Comparison of ENCODE assay signal across 17 cellular contexts in the genomic region with DNA sequence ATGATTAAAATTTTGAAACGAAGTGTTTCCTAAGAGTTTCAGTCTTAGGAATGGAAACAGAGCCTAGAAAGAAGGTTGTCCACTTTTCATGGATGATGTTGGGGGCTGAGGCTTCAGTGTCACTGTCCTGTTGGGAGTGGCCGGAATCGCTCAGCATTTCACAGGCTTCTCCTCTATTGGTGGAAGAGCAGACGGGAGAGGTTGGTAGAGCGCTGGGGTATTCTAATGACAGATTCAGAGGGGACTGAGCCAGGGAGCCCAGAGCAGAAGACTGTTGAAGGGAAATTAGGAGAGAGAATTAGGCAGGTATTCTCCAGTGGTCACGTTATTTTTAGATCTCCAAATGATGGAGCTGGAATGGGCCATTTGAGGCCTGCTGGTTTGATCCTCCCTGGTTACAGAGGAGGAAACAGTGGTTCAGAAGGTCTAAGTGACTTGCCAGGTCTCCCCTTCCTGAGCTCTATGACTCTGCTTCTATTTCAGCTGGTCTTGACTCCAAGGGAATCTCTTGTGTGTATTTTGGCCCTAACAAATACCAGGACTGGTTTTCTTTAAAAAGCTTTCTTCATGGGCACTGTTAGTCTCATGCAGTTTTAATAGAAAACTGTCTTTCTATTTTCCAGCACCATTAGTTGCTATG. TPM values are rescaled to one million over a fixed set of nuclear protein-coding genes. Genes with fewer than 3 reads are reported as not detected.
DNase-seq lines count a peak whose midpoint lies in the region; ATAC-seq and TF ChIP-seq lines count a peak whose summit lies in the region.
"Had no signal": no experiment of that assay in that cellular context is flagged by ENCODE, and none has a peak within 500 bp of the region (broad histone marks: within the 10 kb centered on the region; RNA-seq: fewer than 3 reads in every experiment).

No MANE protein-coding gene starts in this region.

- TF ChIP-seq EP300 in transverse colon (IDR thresholded peaks at IDR 0.05; ENCODE audit: low read depth): no peak

- no peaks in the 10 kb centered on the region for H3F3A ChIP-seq in GM23338 (replicated peaks; ENCODE audit: low read depth)

- peaks cover under 1% of the 10 kb centered on the region; the same call in 1 of the 3 replicates for H3K9me3 Mint-ChIP-seq in GM23338
- H3K9me3 Mint-ChIP-seq: activated B cell treated with CpG ODN at 0.5 μM for 24 hours had no signal

- TF ChIP-seq CTCF in GM23338 (conservative IDR thresholded peaks at IDR 0.05; ENCODE audit: low read depth in 2 of 2) (no peak), body of pancreas (IDR thresholded peaks at IDR 0.05) (no peak), neutrophil (IDR thresholded peaks at IDR 0.05) (no peak), transverse colon (IDR thresholded peaks at IDR 0.05) (no peak)

- H2AFZ ChIP-seq in ACC112 (ENCODE audit: low read length, unreplicated experiment) (peak overlapping the region; percentile 47), GM23338 (peak overlapping the region; percentile 59; the same call in 1 of the 2 replicates)

- H3K27ac Mint-ChIP-seq in GM23338: no peak overlapping the region
- H3K27ac Mint-ChIP-seq: activated B cell treated with CpG ODN at 0.5 μM for 24 hours; activated naive CD8-positive, alpha-beta T cell treated with anti-CD3 and anti-CD28 coated beads, Interleukin-2, amount 10 ng/mL, durations not matched to agents 7 days and 5 days had no signal

- in situ Hi-C loops in transverse colon (cut with MboI; ENCODE audit: low pct_ligation_motif_present in 1 of 4, low pct_unique_long_range_greater_than_20kb in 1 of 4, low sequenced_read_pairs in 3 of 4): no loop called here

- no peaks in the 10 kb centered on the region for H4K20me1 ChIP-seq in GM23338 (replicated peaks; ENCODE audit: insufficient read depth)

- H3K9me2 ChIP-seq in GM23338 (ENCODE audit: insufficient read depth): no peaks in the 10 kb centered on the region

- H3K79me2 ChIP-seq in ACC112 (ENCODE audit: control insufficient read depth, insufficient read depth, low read length, unreplicated experiment) (no peaks in the 10 kb centered on the region), GM23338 (replicated peaks; ENCODE audit: insufficient read depth) (no peaks in the 10 kb centered on the region)

- no peaks in the 10 kb centered on the region for H3K36me3 ChIP-seq in ACC112 (ENCODE audit: insufficient read depth, low read length)
- no peaks in the 10 kb centered on the region for H3K36me3 ChIP-seq in GM23338 (ENCODE audit: insufficient read depth)
- H3K36me3 ChIP-seq in body of pancreas (replicated peaks in 1 of 2; ENCODE audit: insufficient read depth in 1 of 2, low read depth in 2 of 2): no peaks in the 10 kb centered on the region
- H3K36me3 ChIP-seq in neutrophil: no peaks in the 10 kb centered on the region
- H3K36me3 ChIP-seq in transverse colon: no peaks in the 10 kb centered on the region

- ATAC-seq in GM23338: peak; percentile 68
- ATAC-seq in body of pancreas: no peak

- H3K27me3 ChIP-seq in ACC112 (ENCODE audit: insufficient read depth, low read length) (no peaks in the 10 kb centered on the region), GM23338 (ENCODE audit: insufficient read depth) (no peaks in the 10 kb centered on the region), body of pancreas (no peaks in the 10 kb centered on the region), neutrophil (no peaks in the 10 kb centered on the region), transverse colon (no peaks in the 10 kb centered on the region)

- 78 to 85% methylated on average over 6 of the region's 6 CpGs for WGBS in body of pancreas, 2 donors
- 84 to 89% methylated on average over 6 of the region's 6 CpGs for WGBS in transverse colon (ENCODE audit: low coverage in 1 of 2), 2 donors

- peaks cover 4% of the 10 kb centered on the region; the same call in 2 of the 3 replicates for H3K4me1 Mint-ChIP-seq in GM23338
- H3K4me1 Mint-ChIP-seq: activated B cell treated with CpG ODN at 0.5 μM for 24 hours had no signal

- H3K9me3 ChIP-seq in body of pancreas: no peaks in the 10 kb centered on the region
- H3K9me3 ChIP-seq in neutrophil: no peaks in the 10 kb centered on the region
- H3K9me3 ChIP-seq in transverse colon: no peaks in the 10 kb centered on the region

- H3K27ac ChIP-seq in ACC112 (ENCODE audit: low read depth, low read length): peak overlapping the region; percentile 82
- no peak overlapping the region for H3K27ac ChIP-seq in GM23338 (ENCODE audit: low read depth)
- H3K27ac ChIP-seq in body of pancreas: peak overlapping the region in 3 of 4 donors; percentile 7 to 34 (median 8)
- peak overlapping the region; percentile 91 for H3K27ac ChIP-seq in neutrophil
- peak overlapping the region in 2 of 4 donors; percentile 2 to 34 for H3K27ac ChIP-seq in transverse colon
- no peak overlapping the region for H3K27ac ChIP-seq in substantia nigra (ENCODE audit: low read depth, low read length, poor library complexity, severe bottlenecking)
- H3K27ac ChIP-seq: HL-60 had no signal

- intact Hi-C loops in body of pancreas (cut with DNase I): no loop called here
- intact Hi-C loops in transverse colon (cut with DNase I; ENCODE audit: low total_unique reads): no loop called here

- TF ChIP-seq POLR2A in body of pancreas (IDR thresholded peaks at IDR 0.05): no peak
- no peak for TF ChIP-seq POLR2A in transverse colon (IDR thresholded peaks at IDR 0.05)

- H3K4me3 ChIP-seq in ACC112 (ENCODE audit: low read depth, low read length) (peak overlapping the region; percentile 32; the same call in 1 of the 2 replicates), GM23338 (no peak overlapping the region), body of pancreas (no peak overlapping the region), neutrophil (ENCODE audit: low read depth in 1 of 2, low read length in 1 of 2) (no peak overlapping the region), transverse colon (no peak overlapping the region)

- H3K36me3 Mint-ChIP-seq in GM23338 (ENCODE audit: low read depth): no peaks in the 10 kb centered on the region; the same call in 2 of the 3 replicates
- H3K36me3 Mint-ChIP-seq: activated naive CD8-positive, alpha-beta T cell treated with anti-CD3 and anti-CD28 coated beads, Interleukin-2, amount 10 ng/mL, durations not matched to agents 7 days and 5 days had no signal

- H3K4me3 Mint-ChIP-seq in GM23338: no peak overlapping the region
- H3K4me3 Mint-ChIP-seq: activated B cell treated with CpG ODN at 0.5 μM for 24 hours; activated naive CD8-positive, alpha-beta T cell treated with anti-CD3 and anti-CD28 coated beads, Interleukin-2, amount 10 ng/mL, durations not matched to agents 7 days and 5 days; nephron; stimulated activated naive CD8-positive, alpha-beta T cell treated with anti-CD3 and anti-CD28 coated beads, Interleukin-15, Interleukin-2, amounts not matched to agents 100 ng/mL and 50 ng/mL, for 24 hours had no signal

- H3K4me2 ChIP-seq in GM23338: no peak overlapping the region

- DNase-seq in GM23338 (ENCODE audit: low spot score) (no peak), body of pancreas (no peak), NCI-H1436 (lab: John Stamatoyannopoulos, UW) (no peak), transverse colon (no peak), substantia nigra (lab: John Stamatoyannopoulos, UW) (no peak), inferior parietal cortex (ENCODE audit: extremely low spot score) (no peak)
- DNase-seq: activated B cell treated with CpG ODN at 0.5 μM for 24 hours; activated CD8-positive, alpha-beta memory T cell treated with anti-CD3 and anti-CD28 coated beads, Interleukin-2, amount 50 U/mL, for 48 hours; activated naive CD8-positive, alpha-beta T cell treated with anti-CD3 and anti-CD28 coated beads, Interleukin-2, amount 10 ng/mL, durations not matched to agents 7 days and 5 days; DND-41; NCI-H1694; NCI-H446 treated with DMSO at 0.1 percent for 48 hours had no signal

- H3K4me1 ChIP-seq in ACC112 (ENCODE audit: control insufficient read depth, insufficient read depth, low read length, unreplicated experiment): peaks cover 45% of the 10 kb centered on the region
- no peaks in the 10 kb centered on the region for H3K4me1 ChIP-seq in GM23338 (ENCODE audit: insufficient read depth)
- H3K4me1 ChIP-seq in body of pancreas: peaks cover 16% of the 10 kb centered on the region
- peaks cover 42 to 50% of the 10 kb centered on the region in 2 experiments for H3K4me1 ChIP-seq in neutrophil (ENCODE audit: control insufficient read depth in 1 of 2, insufficient read depth in 1 of 2, low read depth in 1 of 2, low read length in 1 of 2)
- peaks cover 10 to 44% (median 32%) of the 10 kb centered on the region in 4 donors for H3K4me1 ChIP-seq in transverse colon

- H3K27me3 Mint-ChIP-seq in GM23338 (ENCODE audit: insufficient read depth, low read depth, poor library complexity): peaks cover 3% of the 10 kb centered on the region

TF ChIP-seq in GM23338, 12 proteins besides CTCF, POLR2A, EP300 and RAD21:
- no peak for TF ChIP-seq ZNF331 (CRISPR knock-in tag; IDR thresholded peaks at IDR 0.05; ENCODE audit: low read depth)

RNA-seq across cellular contexts. Expression of a gene that starts 35.7 kb away (rescaled TPM):
- 12.4 and 17.1 TPM in 2 replicates for total RNA-seq in GM23338 (2014; rRNA removed; shearing (Covaris generic))
- 4.1 and 6.0 TPM in 2 replicates for polyA plus RNA-seq in GM23338 (2016; fragmentation: Nextera tagmentation; extraction: Ambion mirVana)
- total RNA-seq in body of pancreas (10 to 100 TPM; 13.5 to 24.1 TPM), transverse colon (10 to 100 TPM; 16.2 to 36.2 (median 25.2) TPM)

Comparison
In these comparisons a context has a peak if more than half of its experiments do, and no peak if none do; other contexts are left out.
1. H3K27ac ChIP-seq: peak in ACC112 (single experiment), body of pancreas (3 of 4) and neutrophil (single experiment); none in GM23338 (single experiment) and substantia nigra (single experiment).